Comparison of ENCODE assay signal across 13 cellular contexts in genomic region chr2:15942711-15943345, GRCh38. TPM values are rescaled to one million over a fixed set of nuclear protein-coding genes. Genes with fewer than 3 reads are reported as not detected.
DNase-seq lines count a peak whose midpoint lies in the region; ATAC-seq and TF ChIP-seq lines count a peak whose summit lies in the region.
"Had no signal": no experiment of that assay in that cellular context is flagged by ENCODE, and none has a peak within 500 bp of the region (broad histone marks: within the 10 kb centered on the region; RNA-seq: fewer than 3 reads in every experiment).

No MANE protein-coding gene starts in this region.

- no peak for TF ChIP-seq CTCF in Calu3 (IDR thresholded peaks at IDR 0.05; ENCODE audit: unreplicated experiment)

- no peak for ATAC-seq in HG03354 (IDR thresholded peaks at IDR 0.05; ENCODE audit: poor library complexity, severe bottlenecking, unreplicated experiment)

- no TSS peak for BruUV-seq in Calu3 (replicated peaks; lab: Mats Ljungman, UMichigan)

- peak overlapping the region; percentile 93 for H3K27ac ChIP-seq in SJCRH30
- H3K27ac ChIP-seq in iPS-18a (ENCODE audit: low read length): peak overlapping the region; percentile 46
- H3K27ac ChIP-seq: epithelial cell of prostate, GM23248 had no signal

- H3K9me3 Mint-ChIP-seq in Calu3 (ENCODE audit: low read depth, unreplicated experiment): no peaks in the 10 kb centered on the region

- CTCF ChIA-PET in Calu3 (lab: Charles Lee): interaction anchor here (1.4 kb wide), 1 partner anchor 339 kb away, joined by 6 read pairs; no protein-coding TSS in a partner anchor

- H3K36me3 ChIP-seq in SJCRH30 (peaks cover 53% of the 10 kb centered on the region), iPS-18a (ENCODE audit: control insufficient read depth, low read depth, low read length) (peaks cover 42% of the 10 kb centered on the region), skeletal muscle satellite cell (ENCODE audit: insufficient read depth, low read length) (no peaks in the 10 kb centered on the region)

- H3K27me3 ChIP-seq in SJCRH30: no peaks in the 10 kb centered on the region
- H3K27me3 ChIP-seq in iPS-18a (ENCODE audit: control insufficient read depth, insufficient read depth, low read length): no peaks in the 10 kb centered on the region
- peaks cover 54% of the 10 kb centered on the region for H3K27me3 ChIP-seq in skeletal muscle satellite cell (ENCODE audit: control insufficient read depth, insufficient read depth, low read length)

- peaks cover 41% of the 10 kb centered on the region for H3K36me3 Mint-ChIP-seq in Calu3 (ENCODE audit: insufficient read depth, unreplicated experiment)

- peaks cover 22% of the 10 kb centered on the region for H3K4me1 Mint-ChIP-seq in Calu3 (ENCODE audit: low read depth, unreplicated experiment)

- DNase-seq in Calu3 (no peak), SJCRH30 (peak in 1 of 2 experiments; percentile 54), medulla oblongata (ENCODE audit: extremely low spot score) (no peak), NCI-H2081 (lab: John Stamatoyannopoulos, UW) (no peak), NCI-H1048 (lab: John Stamatoyannopoulos, UW) (no peak)

- H3K4me3 ChIP-seq in SJCRH30 (peak overlapping the region; percentile 83), iPS-18a (ENCODE audit: low read length) (peak overlapping the region; percentile 91), skeletal muscle satellite cell (ENCODE audit: low read length) (peak overlapping the region; percentile 62)
- H3K4me3 ChIP-seq: K562 had no signal

- intact Hi-C loops in Calu3 (cut with micrococcal nuclease; ENCODE audit: unreplicated experiment): loop anchor here (2.0 to 5.0 kb wide), 7 partner anchors 70 to 664 kb away; no protein-coding TSS in a partner anchor

- H3K4me3 Mint-ChIP-seq in Calu3 (ENCODE audit: low read depth, unreplicated experiment): peak overlapping the region; percentile 99

- peak overlapping the region; percentile 78 for H3K4me2 ChIP-seq in skeletal muscle satellite cell (ENCODE audit: low read length)

- H3K9me3 ChIP-seq in SJCRH30 (replicated peaks) (no peaks in the 10 kb centered on the region), iPS-18a (ENCODE audit: control insufficient read depth, low read depth, low read length) (no peaks in the 10 kb centered on the region), skeletal muscle satellite cell (replicated peaks; ENCODE audit: low read length) (no peaks in the 10 kb centered on the region)

- H3K9ac ChIP-seq in iPS-18a (ENCODE audit: low read length) (peak overlapping the region; percentile 83), skeletal muscle satellite cell (ENCODE audit: low read depth, low read length) (no peak overlapping the region)
- H3K9ac ChIP-seq: GM23248 had no signal

- peak overlapping the region; percentile 36 for H3K27ac Mint-ChIP-seq in Calu3 (ENCODE audit: unreplicated experiment)

- peaks cover 17% of the 10 kb centered on the region for H3K4me1 ChIP-seq in SJCRH30
- H3K4me1 ChIP-seq in iPS-18a (ENCODE audit: control insufficient read depth, low read depth, low read length): peaks cover 36% of the 10 kb centered on the region
- H3K4me1 ChIP-seq in skeletal muscle satellite cell (ENCODE audit: control insufficient read depth, insufficient read depth, low read length): peaks cover 20% of the 10 kb centered on the region

- H3K27me3 Mint-ChIP-seq in Calu3 (ENCODE audit: unreplicated experiment): no peaks in the 10 kb centered on the region

RNA-seq across cellular contexts. Expression of gene MYCN, which starts 2.5 kb away (rescaled TPM):
- total RNA-seq in Calu3 (2022): 5.5 and 8.7 TPM in 2 replicates
- 185 and 190 TPM in 2 replicates for total RNA-seq in SJCRH30 (2014; rRNA removed; shearing (Covaris generic))
- total RNA-seq in skeletal muscle satellite cell (2012; rRNA removed): 0.22 TPM in 1 of 2 replicates, not detected in the other
- total RNA-seq: G401, GM23248, K562, myocyte had no signal

Comparison
In these comparisons a context has a peak if more than half of its experiments do, and no peak if none do; other contexts are left out.
1. RNA of gene MYCN, which starts 2.5 kb away (total RNA-seq): 185 to 190 TPM in SJCRH30; 5.5 to 8.7 TPM in Calu3; every median in the first group is over 10 times any median in the second.
2. Peak in every context shown above with its lines, with median percentiles within 50 percentile points of each other: H3K4me3 ChIP-seq.